20 cellular contexts compared by ENCODE assay signal in genomic region chr7:151405056-151405455, GRCh38. TPM values are rescaled to one million over a fixed set of nuclear protein-coding genes. Genes with fewer than 3 reads are reported as not detected.
DNase-seq lines count a peak whose midpoint lies in the region; ATAC-seq and TF ChIP-seq lines count a peak whose summit lies in the region.
"Had no signal": no experiment of that assay in that cellular context is flagged by ENCODE, and none has a peak within 500 bp of the region (broad histone marks: within the 10 kb centered on the region; RNA-seq: fewer than 3 reads in every experiment).

No MANE protein-coding gene starts in this region.

- H4K20me1 ChIP-seq in BLaER1 = peaks cover 3% of the 10 kb centered on the region

- peak overlapping the region; percentile 0 for H3K18ac ChIP-seq in neuronal stem cell (ENCODE audit: low read length)

- no peak overlapping the region for H3K4ac ChIP-seq in neuronal stem cell (ENCODE audit: low read length)

- peak overlapping the region; percentile 63 for H2BK12ac ChIP-seq in neuronal stem cell (ENCODE audit: low read length)

- H3K14ac ChIP-seq in neuronal stem cell (ENCODE audit: low read length) = no peak overlapping the region

- H3K23ac ChIP-seq in neuronal stem cell (ENCODE audit: low read depth, low read length, poor library complexity) = peak overlapping the region; percentile 62

- no peaks in the 10 kb centered on the region for H3K36me3 ChIP-seq in BLaER1
- peaks cover 3% of the 10 kb centered on the region for H3K36me3 ChIP-seq in H7 (replicated peaks; ENCODE audit: control insufficient read depth, insufficient read depth, low read length)
- peaks cover 3 to 19% of the 10 kb centered on the region in 2 donors for H3K36me3 ChIP-seq in neuronal stem cell (replicated peaks in 1 of 2; ENCODE audit: control insufficient read depth in 2 of 2, insufficient read depth in 2 of 2, low read length in 2 of 2)
- H3K36me3 ChIP-seq in A673 (ENCODE audit: insufficient read depth, low read length, poor library complexity, severe bottlenecking) = no peaks in the 10 kb centered on the region

- no peaks in the 10 kb centered on the region for H3K9me3 ChIP-seq in BLaER1
- H3K9me3 ChIP-seq in neuronal stem cell (replicated peaks in 1 of 2; ENCODE audit: control insufficient read depth in 2 of 2, insufficient read depth in 1 of 2, low read depth in 1 of 2, low read length in 2 of 2) = no peaks in the 10 kb centered on the region
- no peaks in the 10 kb centered on the region for H3K9me3 ChIP-seq in A673 (ENCODE audit: low read depth, low read length, poor library complexity, severe bottlenecking)
- H3K9me3 ChIP-seq: SK-N-SH had no signal

- ATAC-seq in effector memory CD8-positive, alpha-beta T cell (replicated peaks) = no peak
- ATAC-seq: Right ventricle myocardium inferior had no signal

- H2BK120ac ChIP-seq in neuronal stem cell (ENCODE audit: low read depth, low read length) = no peak overlapping the region

- H3K4me1 ChIP-seq in BLaER1 = peaks cover 81% of the 10 kb centered on the region
- H3K4me1 ChIP-seq in neuronal stem cell (ENCODE audit: control insufficient read depth in 2 of 2, insufficient read depth in 1 of 2, low read depth in 1 of 2, low read length in 2 of 2) = peaks cover 7 to 15% of the 10 kb centered on the region in 2 donors
- peaks cover 5% of the 10 kb centered on the region for H3K4me1 ChIP-seq in A673 (ENCODE audit: insufficient read depth, low read length, poor library complexity, severe bottlenecking)

- H2AK5ac ChIP-seq in neuronal stem cell (ENCODE audit: low read depth, low read length) = no peak overlapping the region

- no TSS peak for BruUV-seq in A673 (replicated peaks; lab: Mats Ljungman, UMichigan)

- peak overlapping the region; percentile 50 for H3K4me3 ChIP-seq in BLaER1
- H3K4me3 ChIP-seq in H7 (ENCODE audit: insufficient read depth, low read depth, low read length) = no peak overlapping the region
- peak overlapping the region in 1 of 2 donors; percentile 34 for H3K4me3 ChIP-seq in neuronal stem cell (ENCODE audit: low read length in 2 of 2)
- H3K4me3 ChIP-seq in A673 (ENCODE audit: low read depth, low read length, poor library complexity, severe bottlenecking) = no peak overlapping the region

- peak overlapping the region; percentile 99 for H3K4me2 ChIP-seq in BLaER1
- H3K4me2 ChIP-seq in neuronal stem cell (ENCODE audit: insufficient read depth, low read length, poor library complexity, severe bottlenecking) = no peak overlapping the region
- H3K4me2 ChIP-seq: SK-N-SH had no signal

- POLR2A ChIA-PET in A673 (lab: Charles Lee; ENCODE audit: low non-redundant PET) = no interaction called here

- H3K4me3 Mint-ChIP-seq in effector memory CD8-positive, alpha-beta T cell = peak overlapping the region in 1 of 2 donors; percentile 12
- H3K4me3 Mint-ChIP-seq: CD4-positive, alpha-beta T cell had no signal

- H4K8ac ChIP-seq in neuronal stem cell (ENCODE audit: low read depth, low read length) = no peak overlapping the region

- peak overlapping the region; percentile 31 to 98 for H3K27ac Mint-ChIP-seq in effector memory CD8-positive, alpha-beta T cell
- H3K27ac Mint-ChIP-seq: CD4-positive, alpha-beta T cell had no signal

- H3K27me3 Mint-ChIP-seq in effector memory CD8-positive, alpha-beta T cell = no peaks in the 10 kb centered on the region

- H3K9ac ChIP-seq in BLaER1 (no peak overlapping the region; the same call in 1 of the 2 replicates), neuronal stem cell (ENCODE audit: low read depth, low read length, poor library complexity) (no peak overlapping the region)
- H3K9ac ChIP-seq: SK-N-SH had no signal

- H4K91ac ChIP-seq in neuronal stem cell (ENCODE audit: low read depth, low read length, poor library complexity) = no peak overlapping the region

- H2AFZ ChIP-seq in neuronal stem cell (ENCODE audit: low read length) = no peak overlapping the region

- H3K36me3 Mint-ChIP-seq in effector memory CD8-positive, alpha-beta T cell (ENCODE audit: insufficient read depth) = peaks cover 26% of the 10 kb centered on the region

- no peaks in the 10 kb centered on the region for H3K9me3 Mint-ChIP-seq in effector memory CD8-positive, alpha-beta T cell
- H3K9me3 Mint-ChIP-seq: CD4-positive, alpha-beta T cell had no signal

- H3K27ac ChIP-seq in BLaER1 (peak overlapping the region; percentile 71), neuronal stem cell (replicated peaks; ENCODE audit: low read length) (no peak overlapping the region), A673 (ENCODE audit: low read depth, low read length, poor library complexity, severe bottlenecking) (no peak overlapping the region)
- H3K27ac ChIP-seq: HL-60 had no signal

- peaks cover 3% of the 10 kb centered on the region for H3K79me1 ChIP-seq in neuronal stem cell (ENCODE audit: low read depth, low read length)

- H2BK15ac ChIP-seq in neuronal stem cell (ENCODE audit: low read length) = peak overlapping the region; percentile 43

- H3K27me3 ChIP-seq in BLaER1 = peaks cover 47% of the 10 kb centered on the region
- no peaks in the 10 kb centered on the region for H3K27me3 ChIP-seq in H7 (ENCODE audit: control insufficient read depth, insufficient read depth, low read length)
- peaks cover 0 to 5% (median 0%) of the 10 kb centered on the region in 3 experiments for H3K27me3 ChIP-seq in neuronal stem cell (ENCODE audit: control insufficient read depth in 3 of 3, insufficient read depth in 3 of 3, low read depth in 1 of 3, low read length in 3 of 3)
- H3K27me3 ChIP-seq in A673 (replicated peaks; ENCODE audit: insufficient read depth, low read depth, low read length, poor library complexity) = peaks cover 17% of the 10 kb centered on the region

- no peak overlapping the region for H2BK5ac ChIP-seq in neuronal stem cell (ENCODE audit: low read length)

- DNase-seq in H7 = peak; percentile 59
- DNase-seq in effector memory CD8-positive, alpha-beta T cell = no peak
- DNase-seq in neuronal stem cell (ENCODE audit: low spot score) = no peak
- no peak for DNase-seq in NAMALWA (ENCODE audit: low spot score)
- DNase-seq in A673 (ENCODE audit: low spot score) = no peak
- no peak for DNase-seq in dedifferentiated amniotic fluid mesenchymal stem cell (ENCODE audit: extremely low spot score)
- no peak for DNase-seq in ecto neural progenitor cell (ENCODE audit: low spot score)
- DNase-seq: AML-193; CD4-positive, alpha-beta T cell; GF-D8; KBM-7; NCI-H1048; NCI-H146; NCI-H2081 treated with DMSO at 0.1 percent for 48 hours; NCI-H226; NCI-H526 treated with DMSO at 0.1 percent for 48 hours had no signal

- no peak for TF ChIP-seq CTCF in A673 (conservative IDR thresholded peaks at IDR 0.05; ENCODE audit: low read depth, low read length)

- H3K4me1 Mint-ChIP-seq in effector memory CD8-positive, alpha-beta T cell (ENCODE audit: low read depth in 2 of 2) = peaks cover 8 to 32% of the 10 kb centered on the region in 2 donors

- WGBS in neuronal stem cell (ENCODE audit: extremely low coverage in 2 of 2, insufficient read length in 2 of 2, insufficient replicate concordance in 1 of 2), 2 donors = no CpG with 5 or more reads among the region's 9 CpGs

- intact Hi-C loops in A673 (cut with micrococcal nuclease; ENCODE audit: unreplicated experiment) = no loop called here

- CTCF ChIA-PET in A673 (lab: Charles Lee) = no interaction called here

RNA-seq across cellular contexts. Expression of gene WDR86, which starts 4.8 kb away (rescaled TPM):
- total RNA-seq in H7 (2014; rRNA removed; shearing (Covaris generic)) = 40.6 and 40.8 TPM in 2 replicates
- 20.7 TPM for polyA plus RNA-seq in neuronal stem cell (2013, experiment 1 of 2)
- polyA plus RNA-seq in neuronal stem cell (2013, experiment 2 of 2) = 20.8 TPM
- 0.86 and 1.9 TPM in 2 replicates for total RNA-seq in A673 (2021)

RNA-seq across cellular contexts. Expression of gene CRYGN, which starts 34.9 kb away (rescaled TPM):
- 1.2 and 2.2 TPM in 2 replicates for total RNA-seq in H7 (2014; rRNA removed; shearing (Covaris generic))
- 0.24 TPM for polyA plus RNA-seq in neuronal stem cell (2013, experiment 1 of 2)
- 0.26 TPM for polyA plus RNA-seq in neuronal stem cell (2013, experiment 2 of 2)
- 0.13 TPM in 2 replicates for total RNA-seq in A673 (2021)
- total RNA-seq: Right ventricle myocardium inferior had no signal
- polyA plus RNA-seq: SK-N-SH had no signal

Comparison
In these comparisons a context has a peak if more than half of its experiments do, and no peak if none do; other contexts are left out.
1. RNA of gene WDR86, which starts 4.8 kb away (total RNA-seq): 40.6 to 40.8 TPM in H7; 0.86 to 1.9 TPM in A673; every median in the first group is over 10 times any median in the second.